In the genomic region with DNA sequence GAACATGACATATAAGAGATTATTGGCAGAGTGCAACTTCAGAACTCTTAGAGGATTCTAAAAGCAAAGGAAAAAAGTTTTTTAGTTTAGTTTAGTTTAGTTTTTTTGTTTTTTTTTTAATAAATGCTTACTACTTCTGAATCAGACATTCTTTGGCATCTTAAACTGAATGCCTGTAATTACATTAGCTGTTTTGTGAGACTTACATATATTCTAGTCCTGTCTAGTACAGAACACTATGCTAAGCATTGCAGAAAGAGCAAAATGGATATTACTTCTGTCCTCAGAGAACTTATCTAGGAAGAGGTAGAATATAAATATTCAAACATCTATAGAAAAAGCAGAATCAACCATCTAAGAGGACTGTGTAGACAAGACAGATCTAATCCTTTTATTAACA, we compare ENCODE assay signal across 28 cellular contexts.
"Had no signal": no experiment of that assay in that cellular context is flagged by ENCODE, and none has a peak within 500 bp of the region (broad histone marks: within the 10 kb centered on the region; RNA-seq: fewer than 3 reads in every experiment).

No MANE protein-coding gene starts in this region.

- H3K27me3 ChIP-seq: brain microvascular endothelial cell, esophagus muscularis mucosa had no signal

- ATAC-seq: activated naive CD4-positive, alpha-beta T cell treated with anti-CD3 and anti-CD28 coated beads, Interleukin-2, amount 50 U/mL, for 72 hours; activated T-cell treated with anti-CD3 and anti-CD28 coated beads, Interleukin-2, amount 50 U/mL, for 72 hours; effector memory CD8-positive, alpha-beta T cell had no signal

- H3K36me3 ChIP-seq: brain microvascular endothelial cell, esophagus muscularis mucosa had no signal

- DNase-seq: activated CD4-positive, alpha-beta memory T cell treated with anti-CD3 and anti-CD28 coated beads, Interleukin-2, amount 10 ng/mL, durations not matched to agents 7 days and 5 days; activated CD4-positive, alpha-beta T cell treated with anti-CD3 and anti-CD28 coated beads for 4 hours; activated CD4-positive, alpha-beta T cell treated with anti-CD3 and anti-CD28 coated beads, Interleukin-2, amount 10 ng/mL, durations not matched to agents 7 days and 5 days; activated CD4-positive, alpha-beta T cell treated with anti-CD3 and anti-CD28 coated beads, Interleukin-2, amount 50 U/mL, for 4 hours; activated CD4-positive, CD25-positive, alpha-beta regulatory T cell; activated CD4-positive, CD25-positive, alpha-beta regulatory T cell treated with anti-CD3 and anti-CD28 coated beads, Interleukin-2, amount 50 U/mL, for 72 hours; activated CD8-positive, alpha-beta memory T cell treated with anti-CD3 and anti-CD28 coated beads, Interleukin-2, amount 50 U/mL, for 48 hours; activated gamma-delta T cell; activated naive CD4-positive, alpha-beta T cell; activated naive CD4-positive, alpha-beta T cell treated with anti-CD3 and anti-CD28 coated beads, Interleukin-2, amount 10 ng/mL, durations not matched to agents 7 days and 5 days; activated naive CD8-positive, alpha-beta T cell treated with anti-CD3 and anti-CD28 coated beads, Interleukin-2, amount 10 ng/mL, durations not matched to agents 7 days and 5 days; activated T-cell treated with anti-CD3 and anti-CD28 coated beads for 4 hours; activated T-cell treated with anti-CD3 and anti-CD28 coated beads, Interleukin-2, amount 50 U/mL, for 24 hours; activated T-cell treated with anti-CD3 and anti-CD28 coated beads, Interleukin-2, amount 50 U/mL, for 72 hours; amniotic stem cell; anterior cingulate cortex; brain microvascular endothelial cell; cortex of kidney; dermis blood vessel endothelial cell; effector CD4-positive, alpha-beta T cell; effector memory CD8-positive, alpha-beta T cell; erythroblast; foreskin fibroblast; head of caudate nucleus; T-helper 1 cell; T-helper 2 cell had no signal

- H3K4me3 ChIP-seq: esophagus muscularis mucosa had no signal

- H3K27ac ChIP-seq: brain microvascular endothelial cell, esophagus muscularis mucosa had no signal
